In the genomic region with DNA sequence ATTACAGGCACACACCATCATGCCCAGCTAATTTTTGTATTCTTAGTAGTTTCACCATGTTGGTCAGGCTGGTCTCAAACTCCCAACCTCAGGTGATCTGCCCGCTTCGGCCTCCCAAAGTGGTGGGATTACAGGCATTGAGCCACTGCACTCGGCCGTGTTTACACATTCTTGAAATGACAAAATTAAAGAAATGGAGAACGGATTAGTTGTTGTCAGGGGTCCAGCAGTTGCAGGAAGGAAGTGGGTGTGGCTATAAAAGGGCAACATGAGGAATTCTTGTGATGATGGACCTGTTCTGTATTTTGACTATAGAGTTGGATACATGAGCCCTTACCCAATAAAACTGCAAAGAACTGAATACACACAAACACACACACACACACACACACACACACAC, we compare ENCODE assay signal across 12 cellular contexts. TPM values are rescaled to one million over a fixed set of nuclear protein-coding genes. Genes with fewer than 3 reads are reported as not detected.
DNase-seq lines count a peak whose midpoint lies in the region; ATAC-seq and TF ChIP-seq lines count a peak whose summit lies in the region.
"Had no signal": no experiment of that assay in that cellular context is flagged by ENCODE, and none has a peak within 500 bp of the region (broad histone marks: within the 10 kb centered on the region; RNA-seq: fewer than 3 reads in every experiment).

No MANE protein-coding gene starts in this region.

- H3K4me3 Mint-ChIP-seq in CD4-positive, CD25-positive, alpha-beta regulatory T cell: no peak overlapping the region
- peak overlapping the region in 8 of 10 donors; percentile 18 to 61 (median 36) for H3K4me3 Mint-ChIP-seq in naive thymus-derived CD8-positive, alpha-beta T cell

- H3K27me3 Mint-ChIP-seq in CD4-positive, CD25-positive, alpha-beta regulatory T cell: no peaks in the 10 kb centered on the region
- H3K27me3 Mint-ChIP-seq in naive thymus-derived CD8-positive, alpha-beta T cell: no peaks in the 10 kb centered on the region

- POLR2A ChIA-PET in naive thymus-derived CD8-positive, alpha-beta T cell (lab: Charles Lee): no interaction called here

- H3K4me1 ChIP-seq in CD4-positive, CD25-positive, alpha-beta regulatory T cell (ENCODE audit: control insufficient read depth, insufficient read depth, low read length, poor library complexity, severe bottlenecking): peaks cover 20% of the 10 kb centered on the region

- no peaks in the 10 kb centered on the region for H3K27me3 ChIP-seq in CD4-positive, CD25-positive, alpha-beta regulatory T cell (ENCODE audit: control insufficient read depth, insufficient read depth, low read length)
- H3K27me3 ChIP-seq: right atrium auricular region had no signal

- no peak overlapping the region for H3K4me3 ChIP-seq in CD4-positive, CD25-positive, alpha-beta regulatory T cell (ENCODE audit: low read depth, low read length)
- no peak overlapping the region for H3K4me3 ChIP-seq in choroid plexus epithelial cell (ENCODE audit: low read depth, low read length)
- H3K4me3 ChIP-seq: right atrium auricular region had no signal

- DNase-seq in CD4-positive, CD25-positive, alpha-beta regulatory T cell: no peak
- peak; percentile 45 for DNase-seq in HCEC 1CT
- DNase-seq in choroid plexus epithelial cell (ENCODE audit: low read depth): peak; percentile 60
- DNase-seq in naive thymus-derived CD8-positive, alpha-beta T cell: no peak
- DNase-seq in GM10266 (ENCODE audit: extremely low spot score): no peak
- no peak for DNase-seq in MV-4-11 (lab: John Stamatoyannopoulos, UW)
- no peak for DNase-seq in NCI-H748 treated with DMSO at 0.1 percent for 48 hours (lab: John Stamatoyannopoulos, UW)
- DNase-seq: anterior cingulate cortex, NCI-H187 treated with DMSO at 0.1 percent for 48 hours, substantia nigra had no signal

- H3K27ac ChIP-seq in CD4-positive, CD25-positive, alpha-beta regulatory T cell (ENCODE audit: insufficient read depth, low read length, poor library complexity, severe bottlenecking): no peak overlapping the region
- H3K27ac ChIP-seq: right atrium auricular region had no signal

- no peak for ATAC-seq in CD4-positive, CD25-positive, alpha-beta regulatory T cell (ENCODE audit: low read depth in 2 of 2)
- no peak for ATAC-seq in naive thymus-derived CD8-positive, alpha-beta T cell
- ATAC-seq in GM21619 (IDR thresholded peaks at IDR 0.05; ENCODE audit: unreplicated experiment): no peak

- peaks cover 11 to 60% (median 40%) of the 10 kb centered on the region in 4 donors for H3K4me1 Mint-ChIP-seq in CD4-positive, CD25-positive, alpha-beta regulatory T cell
- H3K4me1 Mint-ChIP-seq in naive thymus-derived CD8-positive, alpha-beta T cell: peaks cover 25 to 63% (median 46%) of the 10 kb centered on the region in 4 donors

- peaks cover 28% of the 10 kb centered on the region for H3K36me3 Mint-ChIP-seq in CD4-positive, CD25-positive, alpha-beta regulatory T cell
- peaks cover 7 to 63% (median 10%) of the 10 kb centered on the region in 3 donors for H3K36me3 Mint-ChIP-seq in naive thymus-derived CD8-positive, alpha-beta T cell

- H3K27ac Mint-ChIP-seq in CD4-positive, CD25-positive, alpha-beta regulatory T cell: peak overlapping the region in 2 of 3 donors; percentile 48 to 79
- H3K27ac Mint-ChIP-seq in naive thymus-derived CD8-positive, alpha-beta T cell: peak overlapping the region; percentile 52 to 87 (median 67)

- no peaks in the 10 kb centered on the region for H3K9me3 Mint-ChIP-seq in CD4-positive, CD25-positive, alpha-beta regulatory T cell
- no peaks in the 10 kb centered on the region for H3K9me3 Mint-ChIP-seq in naive thymus-derived CD8-positive, alpha-beta T cell

- H3K9me3 ChIP-seq in CD4-positive, CD25-positive, alpha-beta regulatory T cell (ENCODE audit: control insufficient read depth in 2 of 2, low read length in 2 of 2): no peaks in the 10 kb centered on the region
- H3K9me3 ChIP-seq: right atrium auricular region had no signal

- TF ChIP-seq CTCF in choroid plexus epithelial cell (conservative IDR thresholded peaks at IDR 0.05; ENCODE audit: low read depth, low read length) (no peak), GM10266 (IDR thresholded peaks at IDR 0.05; ENCODE audit: control insufficient read depth, insufficient read depth, low read depth, missing control alignments) (no peak)

- peaks cover 26% of the 10 kb centered on the region for H3K36me3 ChIP-seq in CD4-positive, CD25-positive, alpha-beta regulatory T cell (ENCODE audit: control insufficient read depth, insufficient read depth, low read length)

RNA-seq across cellular contexts. Expression of gene PPP6C, which starts 17.3 kb away (rescaled TPM):
- 44.6 TPM for total RNA-seq in CD4-positive, CD25-positive, alpha-beta regulatory T cell
- polyA plus RNA-seq in CD4-positive, CD25-positive, alpha-beta regulatory T cell: 10 to 100 TPM; 60.0 to 81.6 (median 67.0) TPM
- total RNA-seq in naive thymus-derived CD8-positive, alpha-beta T cell: 10 to 100 TPM; 51.9 to 59.0 TPM
- 10 to 100 TPM; 47.2 to 55.9 (median 51.6) TPM for polyA plus RNA-seq in naive thymus-derived CD8-positive, alpha-beta T cell

RNA-seq across cellular contexts. Expression of gene RABEPK, which starts 28.0 kb away (rescaled TPM):
- 14.2 TPM for total RNA-seq in CD4-positive, CD25-positive, alpha-beta regulatory T cell
- 10 to 100 TPM; 37.2 to 39.5 (median 38.8) TPM for polyA plus RNA-seq in CD4-positive, CD25-positive, alpha-beta regulatory T cell
- 10 to 100 TPM; 13.1 TPM for total RNA-seq in naive thymus-derived CD8-positive, alpha-beta T cell
- polyA plus RNA-seq in naive thymus-derived CD8-positive, alpha-beta T cell: 10 to 100 TPM; 29.4 to 44.2 (median 32.7) TPM

RNA-seq across cellular contexts. Expression of gene SCAI, which starts 29.0 kb away (rescaled TPM):
- 11.3 TPM for total RNA-seq in CD4-positive, CD25-positive, alpha-beta regulatory T cell
- polyA plus RNA-seq in CD4-positive, CD25-positive, alpha-beta regulatory T cell: 1 to 10 TPM; 1.7 to 4.8 (median 3.7) TPM
- 10 to 100 TPM; 15.3 to 15.7 TPM for total RNA-seq in naive thymus-derived CD8-positive, alpha-beta T cell
- 1 to 10 TPM; 1.1 to 3.9 (median 3.7) TPM for polyA plus RNA-seq in naive thymus-derived CD8-positive, alpha-beta T cell

Comparison
In these comparisons a context has a peak if more than half of its experiments do, and no peak if none do; other contexts are left out.
1. DNase-seq: peak in HCEC 1CT (single experiment) and choroid plexus epithelial cell (single experiment); none in CD4-positive, CD25-positive, alpha-beta regulatory T cell (0 of 3), naive thymus-derived CD8-positive, alpha-beta T cell (0 of 10), GM10266 (single experiment), MV-4-11 (single experiment) and NCI-H748 treated with DMSO at 0.1 percent for 48 hours (single experiment).
2. H3K4me3 Mint-ChIP-seq: peak in naive thymus-derived CD8-positive, alpha-beta T cell (8 of 10); none in CD4-positive, CD25-positive, alpha-beta regulatory T cell (0 of 4).